Comparison of ENCODE assay signal across 23 cellular contexts in genomic region chr17:37293770-37294169, GRCh38.
"Had no signal": no experiment of that assay in that cellular context is flagged by ENCODE, and none has a peak within 500 bp of the region (broad histone marks: within the 10 kb centered on the region; RNA-seq: fewer than 3 reads in every experiment).

No MANE protein-coding gene starts in this region.

- H3K27ac ChIP-seq: adrenal gland, PC-9, WERI-Rb-1 had no signal

- H3K4me3 Mint-ChIP-seq: activated CD8-positive, alpha-beta T cell treated with anti-CD3 and anti-CD28 coated beads, Interleukin-2, amount 10 ng/mL, durations not matched to agents 7 days and 5 days; activated naive CD8-positive, alpha-beta T cell treated with anti-CD3 and anti-CD28 coated beads, Interleukin-2, amount 10 ng/mL, durations not matched to agents 7 days and 5 days; T-cell had no signal

- DNase-seq: activated CD4-positive, alpha-beta T cell treated with anti-CD3 and anti-CD28 coated beads for 4 hours; activated CD4-positive, alpha-beta T cell treated with anti-CD3 and anti-CD28 coated beads, Interleukin-2, amount 50 U/mL, for 4 hours; activated CD8-positive, alpha-beta memory T cell treated with anti-CD3 and anti-CD28 coated beads, Interleukin-2, amount 50 U/mL, for 48 hours; activated CD8-positive, alpha-beta T cell treated with anti-CD3 and anti-CD28 coated beads, Interleukin-2, amount 10 ng/mL, durations not matched to agents 7 days and 5 days; activated naive CD4-positive, alpha-beta T cell treated with anti-CD3 and anti-CD28 coated beads, Interleukin-2, amount 50 U/mL, for 16 hours; activated naive CD8-positive, alpha-beta T cell treated with anti-CD3 and anti-CD28 coated beads, Interleukin-2, amount 10 ng/mL, durations not matched to agents 7 days and 5 days; activated T-cell treated with anti-CD3 and anti-CD28 coated beads, Interleukin-2, amount 50 U/mL, for 1 hour; adrenal gland; anterior cingulate cortex; caudate nucleus; Kasumi-1; NCI-H1092; NCI-H1417; NCI-H2029 treated with DMSO at 0.1 percent for 48 hours; NCI-H446; NCI-H524; PC-9; SIG-M5; T-cell; T-helper 2 cell; T1000; WERI-Rb-1 had no signal

- H3K4me3 ChIP-seq: adrenal gland, PC-9 had no signal

- H3K9me3 ChIP-seq: adrenal gland had no signal

- H2AFZ ChIP-seq: PC-9 had no signal

- H3K36me3 ChIP-seq: adrenal gland had no signal

- H3K27ac Mint-ChIP-seq: activated CD8-positive, alpha-beta T cell treated with anti-CD3 and anti-CD28 coated beads, Interleukin-2, amount 10 ng/mL, durations not matched to agents 7 days and 5 days; activated naive CD8-positive, alpha-beta T cell treated with anti-CD3 and anti-CD28 coated beads, Interleukin-2, amount 10 ng/mL, durations not matched to agents 7 days and 5 days; T-cell had no signal

- H3K27me3 Mint-ChIP-seq: activated naive CD8-positive, alpha-beta T cell treated with anti-CD3 and anti-CD28 coated beads, Interleukin-2, amount 10 ng/mL, durations not matched to agents 7 days and 5 days; T-cell had no signal

- ATAC-seq: activated CD4-positive, CD25-positive, alpha-beta regulatory T cell treated with anti-CD3 and anti-CD28 coated beads, Interleukin-2, amount 50 U/mL, for 24 hours; activated CD8-positive, alpha-beta T cell treated with anti-CD3 and anti-CD28 coated beads, Interleukin-2, amount 10 ng/mL, durations not matched to agents 7 days and 5 days; T-cell had no signal

- H3K27me3 ChIP-seq: adrenal gland had no signal

- H3K9me3 Mint-ChIP-seq: activated naive CD8-positive, alpha-beta T cell treated with anti-CD3 and anti-CD28 coated beads, Interleukin-2, amount 10 ng/mL, durations not matched to agents 7 days and 5 days; T-cell had no signal

- H3K4me2 ChIP-seq: PC-9 had no signal
